30 cellular contexts compared by ENCODE assay signal in genomic region chr20:11020712-11021111, GRCh38.
"Had no signal": no experiment of that assay in that cellular context is flagged by ENCODE, and none has a peak within 500 bp of the region (broad histone marks: within the 10 kb centered on the region; RNA-seq: fewer than 3 reads in every experiment).

No MANE protein-coding gene starts in this region.

- H3K4me3 ChIP-seq: adrenal gland, body of pancreas, esophagus squamous epithelium, gastrocnemius medialis, heart left ventricle had no signal

- H3K4me1 ChIP-seq: adrenal gland, body of pancreas, esophagus squamous epithelium, gastrocnemius medialis, heart left ventricle had no signal

- H3K27ac ChIP-seq: adrenal gland, body of pancreas, epithelial cell of prostate, esophagus squamous epithelium, foreskin keratinocyte, gastrocnemius medialis, heart left ventricle, WERI-Rb-1 had no signal

- ATAC-seq: activated CD4-positive, CD25-positive, alpha-beta regulatory T cell treated with anti-CD3 and anti-CD28 coated beads, Interleukin-2, amount 50 U/mL, for 24 hours; activated CD8-positive, alpha-beta memory T cell treated with anti-CD3 and anti-CD28 coated beads, Interleukin-2, amount 10 ng/mL, durations not matched to agents 7 days and 5 days; activated CD8-positive, alpha-beta T cell treated with anti-CD3 and anti-CD28 coated beads, Interleukin-2, amount 10 ng/mL, durations not matched to agents 7 days and 5 days; body of pancreas; foreskin keratinocyte; gastrocnemius medialis; heart left ventricle; T-cell had no signal

- H3K9me3 ChIP-seq: adrenal gland, body of pancreas, esophagus squamous epithelium, gastrocnemius medialis had no signal

- H3K36me3 ChIP-seq: adrenal gland, esophagus squamous epithelium, gastrocnemius medialis, heart left ventricle, WERI-Rb-1 had no signal

- H3K27me3 ChIP-seq: adrenal gland, body of pancreas, esophagus squamous epithelium, foreskin keratinocyte, gastrocnemius medialis, heart left ventricle had no signal

- FAIRE-seq: endothelial cell of umbilical vein had no signal

- DNase-seq: activated B cell treated with CpG ODN at 0.5 μM for 24 hours; activated CD4-positive, alpha-beta memory T cell treated with anti-CD3 and anti-CD28 coated beads for 36 hours; activated CD4-positive, alpha-beta T cell treated with anti-CD3 and anti-CD28 coated beads, Interleukin-2, amount 10 ng/mL, durations not matched to agents 24 days and 14 days; activated CD8-positive, alpha-beta memory T cell treated with anti-CD3 and anti-CD28 coated beads, Interleukin-2, amount 10 ng/mL, durations not matched to agents 7 days and 5 days; activated CD8-positive, alpha-beta memory T cell treated with anti-CD3 and anti-CD28 coated beads, Interleukin-2, amount 50 U/mL, for 4 hours; activated CD8-positive, alpha-beta T cell treated with anti-CD3 and anti-CD28 coated beads, Interleukin-2, amount 10 ng/mL, durations not matched to agents 7 days and 5 days; activated gamma-delta T cell treated with Interleukin-2 at 50 U/mL for 16 hours; activated naive CD4-positive, alpha-beta T cell treated with anti-CD3 and anti-CD28 coated beads, Interleukin-2, amount 50 U/mL, for 16 hours; activated naive CD4-positive, alpha-beta T cell treated with Interleukin-2 at 50 U/mL for 16 hours; activated T-cell treated with anti-CD3 and anti-CD28 coated beads, Interleukin-2, amount 50 U/mL, for 1 hour; activated T-cell treated with anti-CD3 and anti-CD28 coated beads, Interleukin-2, amount 50 U/mL, for 48 hours; adrenal gland; amygdala; aorta; body of pancreas; caudate nucleus; cortex of kidney; dermis blood vessel endothelial cell; effector CD4-positive, alpha-beta T cell; esophagus squamous epithelium; foreskin keratinocyte; gastrocnemius medialis; glutamatergic neuron; heart left ventricle; T-cell; T-helper 9 cell; WERI-Rb-1 had no signal
